In genomic region chr14:96098309-96098998, GRCh38 we compare ENCODE assay signal across 1 cellular context.
TF ChIP-seq lines count a peak whose summit lies in the region.

No MANE protein-coding gene starts in this region.

TF ChIP-seq in SK-N-SH, 30 proteins besides CTCF, POLR2A, EP300 and RAD21 (continued from another document):
- no peak for TF ChIP-seq RFX5 (IDR thresholded peaks at IDR 0.05; ENCODE audit: low read length)
